Comparison of ENCODE assay signal across 8 cellular contexts in genomic region chr14:20624495-20625070, GRCh38. TPM values are rescaled to one million over a fixed set of nuclear protein-coding genes. Genes with fewer than 3 reads are reported as not detected.
DNase-seq lines count a peak whose midpoint lies in the region; ATAC-seq, FAIRE-seq and TF ChIP-seq lines count a peak whose summit lies in the region.

No MANE protein-coding gene starts in this region.

- CTCF ChIA-PET in HepG2 (lab: Yijun Ruan, JAX; ENCODE audit: low intra/inter-chr PET ratio, low total read pairs) = no interaction called here

- ATAC-seq in HG03196 (IDR thresholded peaks at IDR 0.05; ENCODE audit: unreplicated experiment) (peak; percentile 38), HepG2 (no peak)
- peak; percentile 59 for ATAC-seq in stimulated activated naive CD8-positive, alpha-beta T cell treated with anti-CD3 and anti-CD28 coated beads, Interleukin-15, amount 100 ng/mL, for 72 hours

- H3K27me3 ChIP-seq in HepG2 (ENCODE audit: control insufficient read depth in 1 of 2, insufficient read depth in 2 of 2, low read length in 2 of 2) = no peaks in the 10 kb centered on the region

- H3K4me3 Mint-ChIP-seq in T-helper 2 cell treated with Interferon-gamma antibody and Interleukin-4, amounts not matched to agents 5 μg/mL and 100 μg/mL, for 36 hours = peak overlapping the region; percentile 73
- peak overlapping the region; percentile 72 to 92 for H3K4me3 Mint-ChIP-seq in stimulated activated naive CD8-positive, alpha-beta T cell treated with anti-CD3 and anti-CD28 coated beads, Interleukin-15, amount 100 ng/mL, for 72 hours

- BruUV-seq in HepG2 (replicated peaks; lab: Mats Ljungman, UMichigan) = no TSS peak

- no peaks in the 10 kb centered on the region for H3K9me3 Mint-ChIP-seq in T-helper 2 cell treated with Interferon-gamma antibody and Interleukin-4, amounts not matched to agents 5 μg/mL and 100 μg/mL, for 36 hours
- H3K9me3 Mint-ChIP-seq in stimulated activated naive CD8-positive, alpha-beta T cell treated with anti-CD3 and anti-CD28 coated beads, Interleukin-15, amount 100 ng/mL, for 72 hours = peaks cover 0 to 7% of the 10 kb centered on the region in 2 donors

- H3K27ac ChIP-seq in HepG2 (ENCODE audit: extremely low read length, insufficient read depth, low read length) = no peak overlapping the region

- H3K4me3 ChIP-seq in HepG2 (replicated peaks in 1 of 3; ENCODE audit: insufficient read depth in 1 of 3, low read depth in 2 of 3, low read length in 3 of 3) = peak overlapping the region in 1 of 3 experiments; percentile 17; a peak in 2 of 6 replicates

- no peak for TF ChIP-seq RAD21 in HepG2 (CRISPR knock-in tag; IDR thresholded peaks at IDR 0.05)

- no peaks in the 10 kb centered on the region for H3K36me3 Mint-ChIP-seq in T-helper 2 cell treated with Interferon-gamma antibody and Interleukin-4, amounts not matched to agents 5 μg/mL and 100 μg/mL, for 36 hours (ENCODE audit: low read depth)

- in situ Hi-C loops in G401 (cut with HindIII; ENCODE audit: low sequenced_read_pairs) = no loop called here
- in situ Hi-C loops in HepG2 (cut with HindIII; ENCODE audit: extremely low pct_ligation_motif_present, low pct_unique_long_range_greater_than_20kb) = loop anchor here (25.0 kb wide), 1 partner anchor 162 kb away; the partner anchor contains the start of genes APEX1, OSGEP, PIP4P1 and PNP

- no peak for TF ChIP-seq EP300 in HepG2 (IDR thresholded peaks at IDR 0.05; ENCODE audit: low read depth in 2 of 2, low read length in 2 of 2)
- no peak for TF ChIP-seq EP300 in HepG2 (CRISPR knock-in tag; IDR thresholded peaks at IDR 0.05; ENCODE audit: borderline replicate concordance)

- peaks cover 47% of the 10 kb centered on the region for H3K27me3 Mint-ChIP-seq in T-helper 2 cell treated with Interferon-gamma antibody and Interleukin-4, amounts not matched to agents 5 μg/mL and 100 μg/mL, for 36 hours (ENCODE audit: low read depth)
- peaks cover 48% of the 10 kb centered on the region for H3K27me3 Mint-ChIP-seq in stimulated activated naive CD8-positive, alpha-beta T cell treated with anti-CD3 and anti-CD28 coated beads, Interleukin-15, amount 100 ng/mL, for 72 hours

- H3K9me3 ChIP-seq in HepG2 (ENCODE audit: low read length) = no peaks in the 10 kb centered on the region

- no peak for TF ChIP-seq CTCF in HepG2 (CRISPR knock-in tag; IDR thresholded peaks at IDR 0.05)

- DNase-seq in G401 (ENCODE audit: low spot score) = peak; percentile 25
- DNase-seq in T-helper 2 cell treated with Interferon-gamma antibody and Interleukin-4, amounts not matched to agents 5 μg/mL and 100 μg/mL, for 36 hours (ENCODE audit: low spot score) = peak; percentile 32
- DNase-seq in dermis blood vessel endothelial cell = peak; percentile 52
- DNase-seq in HepG2 (ENCODE audit: low spot score) = no peak
- DNase-seq in stimulated activated naive CD8-positive, alpha-beta T cell treated with anti-CD3 and anti-CD28 coated beads, Interleukin-15, amount 100 ng/mL, for 72 hours = peak; percentile 42 to 57
- no peak for DNase-seq in NCI-H1092 (lab: John Stamatoyannopoulos, UW)
- DNase-seq in pons (ENCODE audit: low spot score) = no peak

- H3K4me1 ChIP-seq in HepG2 (ENCODE audit: insufficient read depth, low read length) = peaks cover 92% of the 10 kb centered on the region

- no peaks in the 10 kb centered on the region for H4K20me1 ChIP-seq in HepG2 (ENCODE audit: insufficient read depth, low read length)

- no peak overlapping the region for H3K9ac ChIP-seq in HepG2 (ENCODE audit: insufficient read depth, low read depth, low read length)

- FAIRE-seq in HepG2 (lab: Jason Lieb, UNC) = no peak

- peaks cover 47% of the 10 kb centered on the region for H3K4me1 Mint-ChIP-seq in T-helper 2 cell treated with Interferon-gamma antibody and Interleukin-4, amounts not matched to agents 5 μg/mL and 100 μg/mL, for 36 hours (ENCODE audit: low read depth)
- peaks cover 74% of the 10 kb centered on the region for H3K4me1 Mint-ChIP-seq in stimulated activated naive CD8-positive, alpha-beta T cell treated with anti-CD3 and anti-CD28 coated beads, Interleukin-15, amount 100 ng/mL, for 72 hours

- H3K36me3 ChIP-seq in HepG2 (replicated peaks in 1 of 2; ENCODE audit: control insufficient read depth in 1 of 2, insufficient read depth in 2 of 2, low read length in 2 of 2) = no peaks in the 10 kb centered on the region

- peak overlapping the region; percentile 55 for H3K27ac Mint-ChIP-seq in T-helper 2 cell treated with Interferon-gamma antibody and Interleukin-4, amounts not matched to agents 5 μg/mL and 100 μg/mL, for 36 hours
- H3K27ac Mint-ChIP-seq in stimulated activated naive CD8-positive, alpha-beta T cell treated with anti-CD3 and anti-CD28 coated beads, Interleukin-15, amount 100 ng/mL, for 72 hours = peak overlapping the region; percentile 84 to 100

- POLR2A ChIA-PET in HepG2 (lab: Yijun Ruan, JAX) = no interaction called here

- WGBS in HepG2 (ENCODE audit: low lambda C conversion rate) = 62% methylated on average over 22 of the region's 22 CpGs

- H3K4me2 ChIP-seq in HepG2 (ENCODE audit: low read depth, low read length) = peak overlapping the region; percentile 22

- H3K79me2 ChIP-seq in HepG2 (ENCODE audit: insufficient read depth, low read length) = no peaks in the 10 kb centered on the region

- intact Hi-C loops in HepG2 (cut with micrococcal nuclease; ENCODE audit: unreplicated experiment) = no loop called here

- no peak overlapping the region for H2AFZ ChIP-seq in HepG2 (ENCODE audit: low read length)

- TF ChIP-seq POLR2A in HepG2 (IDR thresholded peaks at IDR 0.05; ENCODE audit: insufficient read depth in 1 of 2, low read depth in 2 of 2, low read length in 2 of 2) = no peak

RNA-seq across cellular contexts. Expression of gene OR6S1, which starts 16.9 kb away (rescaled TPM):
- total RNA-seq in G401 (2014; rRNA removed; shearing (Covaris generic)) = not detected in 2 replicates
- total RNA-seq in dermis blood vessel endothelial cell = not detected in 2 replicates
- not detected in 2 replicates for total RNA-seq in HepG2 (2016; rRNA removed; fragmentation: Illumina TruSeq; extraction: Trizol)
- not detected in 2 replicates for total RNA-seq in HepG2 (2016; cell fraction: cytosol; rRNA removed; fragmentation: Illumina TruSeq; extraction: Trizol; ENCODE audit: low read depth)
- total RNA-seq in HepG2 (2016; cell fraction: insoluble cytoplasmic fraction; rRNA removed; fragmentation: Illumina TruSeq; extraction: Trizol) = not detected in 2 replicates
- total RNA-seq in HepG2 (2016; cell fraction: membrane; rRNA removed; fragmentation: Illumina TruSeq; extraction: Trizol) = not detected in 2 replicates
- not detected in 2 replicates for total RNA-seq in HepG2 (2016; cell fraction: nucleus; rRNA removed; fragmentation: Illumina TruSeq; extraction: Trizol)
- polyA plus RNA-seq in HepG2 (2011; rRNA removed) = 0.09 TPM in 1 of 2 replicates, not detected in the other
- not detected in 2 replicates for polyA plus RNA-seq in HepG2 (2011; cell fraction: cytosol; rRNA removed)
- 0.18 and 0.38 TPM in 2 replicates for polyA plus RNA-seq in HepG2 (2011; cell fraction: nucleus; rRNA removed)
- polyA plus RNA-seq in HepG2 (2012) = not detected in 2 replicates
- polyA plus RNA-seq in HepG2 (2016; cell fraction: cytosol; fragmentation: Illumina TruSeq; extraction: Trizol; ENCODE audit: low read depth) = not detected in 2 replicates
- polyA plus RNA-seq in HepG2 (2016; cell fraction: insoluble cytoplasmic fraction; fragmentation: Illumina TruSeq; extraction: Trizol; ENCODE audit: low read depth) = not detected in 2 replicates
- not detected in 2 replicates for polyA plus RNA-seq in HepG2 (2016; cell fraction: membrane; fragmentation: Illumina TruSeq; extraction: Trizol; ENCODE audit: low read depth)
- not detected in 2 replicates for polyA plus RNA-seq in HepG2 (2016; cell fraction: nucleus; fragmentation: Illumina TruSeq; extraction: Trizol; ENCODE audit: insufficient read depth, low read depth)
- polyA minus RNA-seq in HepG2 (2011; rRNA and poly(A)+ RNA removed; ENCODE audit: low replicate concordance) = 0.26 and 0.50 TPM in 2 replicates
- polyA minus RNA-seq in HepG2 (2011; cell fraction: cytosol; rRNA and poly(A)+ RNA removed) = not detected in 2 replicates
- not detected in 2 replicates for polyA minus RNA-seq in HepG2 (2011; cell fraction: nucleus; rRNA and poly(A)+ RNA removed)

RNA-seq across cellular contexts. Expression of gene RNASE12, which starts 33.4 kb away (rescaled TPM):
- not detected in 2 replicates for total RNA-seq in G401 (2014; rRNA removed; shearing (Covaris generic))
- total RNA-seq in dermis blood vessel endothelial cell (not detected in 2 replicates), HepG2 (2016; rRNA removed; fragmentation: Illumina TruSeq; extraction: Trizol) (not detected in 2 replicates)
- total RNA-seq in HepG2 (2016; cell fraction: cytosol; rRNA removed; fragmentation: Illumina TruSeq; extraction: Trizol; ENCODE audit: low read depth) = not detected in 2 replicates
- total RNA-seq in HepG2 (2016; cell fraction: insoluble cytoplasmic fraction; rRNA removed; fragmentation: Illumina TruSeq; extraction: Trizol) = not detected in 2 replicates
- not detected in 2 replicates for total RNA-seq in HepG2 (2016; cell fraction: membrane; rRNA removed; fragmentation: Illumina TruSeq; extraction: Trizol)
- not detected in 2 replicates for total RNA-seq in HepG2 (2016; cell fraction: nucleus; rRNA removed; fragmentation: Illumina TruSeq; extraction: Trizol)
- not detected in 2 replicates for polyA plus RNA-seq in HepG2 (2011; rRNA removed)
- polyA plus RNA-seq in HepG2 (2011; cell fraction: cytosol; rRNA removed) = not detected in 2 replicates
- polyA plus RNA-seq in HepG2 (2011; cell fraction: nucleus; rRNA removed) = not detected in 2 replicates
- not detected in 2 replicates for polyA plus RNA-seq in HepG2 (2012)
- polyA plus RNA-seq in HepG2 (2016; cell fraction: cytosol; fragmentation: Illumina TruSeq; extraction: Trizol; ENCODE audit: low read depth) = not detected in 2 replicates
- not detected in 2 replicates for polyA plus RNA-seq in HepG2 (2016; cell fraction: insoluble cytoplasmic fraction; fragmentation: Illumina TruSeq; extraction: Trizol; ENCODE audit: low read depth)
- not detected in 2 replicates for polyA plus RNA-seq in HepG2 (2016; cell fraction: membrane; fragmentation: Illumina TruSeq; extraction: Trizol; ENCODE audit: low read depth)
- not detected in 2 replicates for polyA plus RNA-seq in HepG2 (2016; cell fraction: nucleus; fragmentation: Illumina TruSeq; extraction: Trizol; ENCODE audit: insufficient read depth, low read depth)
- polyA minus RNA-seq in HepG2 (2011; rRNA and poly(A)+ RNA removed; ENCODE audit: low replicate concordance) = not detected in 2 replicates
- polyA minus RNA-seq in HepG2 (2011; cell fraction: cytosol; rRNA and poly(A)+ RNA removed) = not detected in 2 replicates
- not detected in 2 replicates for polyA minus RNA-seq in HepG2 (2011; cell fraction: nucleus; rRNA and poly(A)+ RNA removed)

RNA-seq across cellular contexts. Expression of gene RNASE11, which starts 36.8 kb away (rescaled TPM):
- total RNA-seq in G401 (2014; rRNA removed; shearing (Covaris generic)) = not detected in 2 replicates
- total RNA-seq in dermis blood vessel endothelial cell = not detected in 2 replicates
- not detected in 2 replicates for total RNA-seq in HepG2 (2016; rRNA removed; fragmentation: Illumina TruSeq; extraction: Trizol)
- total RNA-seq in HepG2 (2016; cell fraction: cytosol; rRNA removed; fragmentation: Illumina TruSeq; extraction: Trizol; ENCODE audit: low read depth) = not detected in 2 replicates
- not detected in 2 replicates for total RNA-seq in HepG2 (2016; cell fraction: insoluble cytoplasmic fraction; rRNA removed; fragmentation: Illumina TruSeq; extraction: Trizol)
- not detected in 2 replicates for total RNA-seq in HepG2 (2016; cell fraction: membrane; rRNA removed; fragmentation: Illumina TruSeq; extraction: Trizol)
- total RNA-seq in HepG2 (2016; cell fraction: nucleus; rRNA removed; fragmentation: Illumina TruSeq; extraction: Trizol) = not detected in 2 replicates
- not detected in 2 replicates for polyA plus RNA-seq in HepG2 (2011; rRNA removed)
- not detected in 2 replicates for polyA plus RNA-seq in HepG2 (2011; cell fraction: cytosol; rRNA removed)
- polyA plus RNA-seq in HepG2 (2011; cell fraction: nucleus; rRNA removed) = not detected in 2 replicates
- not detected in 2 replicates for polyA plus RNA-seq in HepG2 (2012)
- polyA plus RNA-seq in HepG2 (2016; cell fraction: cytosol; fragmentation: Illumina TruSeq; extraction: Trizol; ENCODE audit: low read depth) = not detected in 2 replicates
- polyA plus RNA-seq in HepG2 (2016; cell fraction: insoluble cytoplasmic fraction; fragmentation: Illumina TruSeq; extraction: Trizol; ENCODE audit: low read depth) = not detected in 2 replicates
- not detected in 2 replicates for polyA plus RNA-seq in HepG2 (2016; cell fraction: membrane; fragmentation: Illumina TruSeq; extraction: Trizol; ENCODE audit: low read depth)
- polyA plus RNA-seq in HepG2 (2016; cell fraction: nucleus; fragmentation: Illumina TruSeq; extraction: Trizol; ENCODE audit: insufficient read depth, low read depth) = not detected in 2 replicates
- not detected in 2 replicates for polyA minus RNA-seq in HepG2 (2011; rRNA and poly(A)+ RNA removed; ENCODE audit: low replicate concordance)
- not detected in 2 replicates for polyA minus RNA-seq in HepG2 (2011; cell fraction: cytosol; rRNA and poly(A)+ RNA removed)
- not detected in 2 replicates for polyA minus RNA-seq in HepG2 (2011; cell fraction: nucleus; rRNA and poly(A)+ RNA removed)

RNA-seq across cellular contexts. Expression of gene RNASE4, which starts 59.8 kb away (rescaled TPM):
- total RNA-seq in G401 (2014; rRNA removed; shearing (Covaris generic)) = 2.2 and 3.2 TPM in 2 replicates
- total RNA-seq in dermis blood vessel endothelial cell = 11.4 and 25.7 TPM in 2 replicates
- 72.6 and 109 TPM in 2 replicates for total RNA-seq in HepG2 (2016; rRNA removed; fragmentation: Illumina TruSeq; extraction: Trizol)
- total RNA-seq in HepG2 (2016; cell fraction: cytosol; rRNA removed; fragmentation: Illumina TruSeq; extraction: Trizol; ENCODE audit: low read depth) = 10.9 and 11.4 TPM in 2 replicates
- total RNA-seq in HepG2 (2016; cell fraction: insoluble cytoplasmic fraction; rRNA removed; fragmentation: Illumina TruSeq; extraction: Trizol) = 67.4 and 98.7 TPM in 2 replicates
- total RNA-seq in HepG2 (2016; cell fraction: membrane; rRNA removed; fragmentation: Illumina TruSeq; extraction: Trizol) = 28.9 and 30.2 TPM in 2 replicates
- 95.6 and 108 TPM in 2 replicates for total RNA-seq in HepG2 (2016; cell fraction: nucleus; rRNA removed; fragmentation: Illumina TruSeq; extraction: Trizol)
- polyA plus RNA-seq in HepG2 (2011; rRNA removed) = 983 and 1,053 TPM in 2 replicates
- polyA plus RNA-seq in HepG2 (2011; cell fraction: cytosol; rRNA removed) = 857 and 1,050 TPM in 2 replicates
- 311 and 364 TPM in 2 replicates for polyA plus RNA-seq in HepG2 (2011; cell fraction: nucleus; rRNA removed)
- polyA plus RNA-seq in HepG2 (2012) = 204 and 361 TPM in 2 replicates
- polyA plus RNA-seq in HepG2 (2016; cell fraction: cytosol; fragmentation: Illumina TruSeq; extraction: Trizol; ENCODE audit: low read depth) = 16.1 and 18.9 TPM in 2 replicates
- polyA plus RNA-seq in HepG2 (2016; cell fraction: insoluble cytoplasmic fraction; fragmentation: Illumina TruSeq; extraction: Trizol; ENCODE audit: low read depth) = 74.2 and 86.3 TPM in 2 replicates
- polyA plus RNA-seq in HepG2 (2016; cell fraction: membrane; fragmentation: Illumina TruSeq; extraction: Trizol; ENCODE audit: low read depth) = 32.5 and 32.6 TPM in 2 replicates
- polyA plus RNA-seq in HepG2 (2016; cell fraction: nucleus; fragmentation: Illumina TruSeq; extraction: Trizol; ENCODE audit: insufficient read depth, low read depth) = 155 and 191 TPM in 2 replicates
- polyA minus RNA-seq in HepG2 (2011; rRNA and poly(A)+ RNA removed; ENCODE audit: low replicate concordance) = 8.4 and 784 TPM in 2 replicates
- polyA minus RNA-seq in HepG2 (2011; cell fraction: cytosol; rRNA and poly(A)+ RNA removed) = 239 and 293 TPM in 2 replicates
- polyA minus RNA-seq in HepG2 (2011; cell fraction: nucleus; rRNA and poly(A)+ RNA removed) = 93.9 and 153 TPM in 2 replicates

Comparison
In these comparisons a context has a peak if more than half of its experiments do, and no peak if none do; other contexts are left out.
1. DNase-seq: peak in G401 (single experiment), T-helper 2 cell treated with Interferon-gamma antibody and Interleukin-4, amounts not matched to agents 5 μg/mL and 100 μg/mL, for 36 hours (single experiment), dermis blood vessel endothelial cell (single experiment) and stimulated activated naive CD8-positive, alpha-beta T cell treated with anti-CD3 and anti-CD28 coated beads, Interleukin-15, amount 100 ng/mL, for 72 hours (2 of 2); none in HepG2 (single experiment), NCI-H1092 (single experiment) and pons (single experiment).